In genomic region chr5:40615586-40616193, GRCh38 we compare ENCODE assay signal across 13 cellular contexts.
DNase-seq lines count a peak whose midpoint lies in the region; ATAC-seq and TF ChIP-seq lines count a peak whose summit lies in the region.
"Had no signal": no experiment of that assay in that cellular context is flagged by ENCODE, and none has a peak within 500 bp of the region (broad histone marks: within the 10 kb centered on the region; RNA-seq: fewer than 3 reads in every experiment).

No MANE protein-coding gene starts in this region.

- H3K36me3 Mint-ChIP-seq in activated T-cell treated with anti-CD3 and anti-CD28 coated beads, Interleukin-2, amount 50 U/mL, for 4 hours (ENCODE audit: insufficient read depth) = no peaks in the 10 kb centered on the region
- H3K36me3 Mint-ChIP-seq in stimulated activated memory B cell treated with anti-CD40 and anti-IgM and Interleukin-4, amounts not matched to agents 10 μg/mL and 1 μg/mL and 100 μg/mL, for 72 hours = no peaks in the 10 kb centered on the region
- H3K36me3 Mint-ChIP-seq in chondrocyte (ENCODE audit: low read depth) = no peaks in the 10 kb centered on the region

- peak overlapping the region; percentile 48 for H2AFZ ChIP-seq in OCI-LY7 (ENCODE audit: low read length)
- no peak overlapping the region for H2AFZ ChIP-seq in fibroblast of lung (ENCODE audit: low read length)

- no peak for DNase-seq in activated T-cell treated with anti-CD3 and anti-CD28 coated beads, Interleukin-2, amount 50 U/mL, for 4 hours
- no peak for DNase-seq in activated T-cell treated with anti-CD3 and anti-CD28 coated beads, Interleukin-2, amount 50 U/mL, for 48 hours
- DNase-seq in OCI-LY7 (ENCODE audit: low spot score) = no peak
- peak in 1 of 2 donors; percentile 42 for DNase-seq in fibroblast of lung (ENCODE audit: low read depth in 2 of 2)
- DNase-seq in chondrocyte (ENCODE audit: low spot score) = no peak
- DNase-seq in effector CD4-positive, alpha-beta T cell = no peak
- no peak for DNase-seq in SJCRH30
- DNase-seq: activated CD8-positive, alpha-beta memory T cell treated with anti-CD3 and anti-CD28 coated beads, Interleukin-2, amount 50 U/mL, for 4 hours; GOT3; immature natural killer cell; NCI-H2107 had no signal

- ATAC-seq in activated T-cell treated with anti-CD3 and anti-CD28 coated beads, Interleukin-2, amount 50 U/mL, for 4 hours = peak in 1 of 2 donors; percentile 28
- no peak for ATAC-seq in stimulated activated memory B cell treated with anti-CD40 and anti-IgM and Interleukin-4, amounts not matched to agents 10 μg/mL and 1 μg/mL and 100 μg/mL, for 72 hours

- H4K20me1 ChIP-seq in OCI-LY7 (ENCODE audit: insufficient read depth, low read length) (no peaks in the 10 kb centered on the region), fibroblast of lung (ENCODE audit: control insufficient read depth, extremely low read depth, insufficient read depth, low read length) (no peaks in the 10 kb centered on the region)

- H3K4me3 Mint-ChIP-seq in activated T-cell treated with anti-CD3 and anti-CD28 coated beads, Interleukin-2, amount 50 U/mL, for 4 hours = peak overlapping the region; percentile 6
- H3K4me3 Mint-ChIP-seq in stimulated activated memory B cell treated with anti-CD40 and anti-IgM and Interleukin-4, amounts not matched to agents 10 μg/mL and 1 μg/mL and 100 μg/mL, for 72 hours = no peak overlapping the region
- H3K4me3 Mint-ChIP-seq in chondrocyte (ENCODE audit: unreplicated experiment) = no peak overlapping the region

- H3K4me3 ChIP-seq in OCI-LY7 (ENCODE audit: low read depth, low read length, poor library complexity, severe bottlenecking) = no peak overlapping the region
- H3K4me3 ChIP-seq in fibroblast of lung (replicated peaks in 1 of 4; ENCODE audit: control extremely low read depth in 1 of 4, insufficient read depth in 1 of 4, low read depth in 3 of 4, low read length in 4 of 4) = no peak overlapping the region
- no peak overlapping the region for H3K4me3 ChIP-seq in SJCRH30
- H3K4me3 ChIP-seq: SK-N-MC had no signal

- no peak for TF ChIP-seq CTCF in OCI-LY7 (conservative IDR thresholded peaks at IDR 0.05; ENCODE audit: low read length)
- TF ChIP-seq CTCF in fibroblast of lung (conservative IDR thresholded peaks at IDR 0.05 in 1 of 2, IDR thresholded peaks at IDR 0.05 in 1 of 2; ENCODE audit: low read depth in 1 of 2, low read length in 2 of 2) = no peak
- no peak for TF ChIP-seq CTCF in chondrocyte (IDR thresholded peaks at IDR 0.05)

- peak overlapping the region; percentile 58 for H3K27ac Mint-ChIP-seq in stimulated activated memory B cell treated with anti-CD40 and anti-IgM and Interleukin-4, amounts not matched to agents 10 μg/mL and 1 μg/mL and 100 μg/mL, for 72 hours
- no peak overlapping the region for H3K27ac Mint-ChIP-seq in chondrocyte (ENCODE audit: unreplicated experiment)

- H3K4me1 ChIP-seq in OCI-LY7 (ENCODE audit: insufficient read depth, low read length, poor library complexity, severe bottlenecking) (no peaks in the 10 kb centered on the region), fibroblast of lung (ENCODE audit: control insufficient read depth, extremely low read depth, insufficient read depth, low read length) (no peaks in the 10 kb centered on the region), SJCRH30 (peaks cover 11% of the 10 kb centered on the region; the same call in 1 of the 2 replicates)

- CTCF ChIA-PET in OCI-LY7 (lab: Charles Lee; ENCODE audit: unreplicated experiment) = no interaction called here

- no peaks in the 10 kb centered on the region for H3K9me3 Mint-ChIP-seq in activated T-cell treated with anti-CD3 and anti-CD28 coated beads, Interleukin-2, amount 50 U/mL, for 4 hours
- H3K9me3 Mint-ChIP-seq in stimulated activated memory B cell treated with anti-CD40 and anti-IgM and Interleukin-4, amounts not matched to agents 10 μg/mL and 1 μg/mL and 100 μg/mL, for 72 hours = no peaks in the 10 kb centered on the region
- H3K9me3 Mint-ChIP-seq in chondrocyte (ENCODE audit: low read depth) = no peaks in the 10 kb centered on the region
- H3K9me3 Mint-ChIP-seq: immature natural killer cell had no signal

- H3K4me2 ChIP-seq in OCI-LY7 (ENCODE audit: low read length) = no peak overlapping the region
- H3K4me2 ChIP-seq in fibroblast of lung (ENCODE audit: extremely low read depth, insufficient read depth, low read length) = peak overlapping the region; percentile 55

- no peaks in the 10 kb centered on the region for H3K9me2 ChIP-seq in OCI-LY7 (ENCODE audit: insufficient read depth, low read length)

- H3K9ac ChIP-seq in fibroblast of lung (ENCODE audit: insufficient read depth, low read length) = no peak overlapping the region

- H3K79me2 ChIP-seq in OCI-LY7 (ENCODE audit: insufficient read depth, low read depth, low read length) (no peaks in the 10 kb centered on the region), fibroblast of lung (ENCODE audit: control insufficient read depth, insufficient read depth, low read length) (no peaks in the 10 kb centered on the region)

- no TSS peak for BruUV-seq in OCI-LY7 (replicated peaks; lab: Mats Ljungman, UMichigan)

- no peak overlapping the region for H3K27ac ChIP-seq in OCI-LY7 (ENCODE audit: low read depth, low read length, poor library complexity, severe bottlenecking)
- no peak overlapping the region for H3K27ac ChIP-seq in fibroblast of lung (ENCODE audit: insufficient read depth, low read length)
- no peak overlapping the region for H3K27ac ChIP-seq in SJCRH30
- H3K27ac ChIP-seq: SK-N-MC had no signal

- H3K9me3 ChIP-seq in OCI-LY7 (ENCODE audit: low read length) (no peaks in the 10 kb centered on the region), fibroblast of lung (ENCODE audit: control insufficient read depth, insufficient read depth, low read depth, low read length) (no peaks in the 10 kb centered on the region), SJCRH30 (replicated peaks) (0 out of 2 replicates have a peak, but pooled peaks cover 4% of the 10 kb centered on the region)

- H3K27me3 ChIP-seq in fibroblast of lung (ENCODE audit: control insufficient read depth, insufficient read depth, low read length) = no peaks in the 10 kb centered on the region
- no peaks in the 10 kb centered on the region for H3K27me3 ChIP-seq in SJCRH30

- H3K4me1 Mint-ChIP-seq in activated T-cell treated with anti-CD3 and anti-CD28 coated beads, Interleukin-2, amount 50 U/mL, for 4 hours (ENCODE audit: low read depth) = peaks cover 24% of the 10 kb centered on the region
- H3K4me1 Mint-ChIP-seq in stimulated activated memory B cell treated with anti-CD40 and anti-IgM and Interleukin-4, amounts not matched to agents 10 μg/mL and 1 μg/mL and 100 μg/mL, for 72 hours = peaks cover 17% of the 10 kb centered on the region
- peaks cover 8% of the 10 kb centered on the region for H3K4me1 Mint-ChIP-seq in chondrocyte (ENCODE audit: low read depth)

- no peaks in the 10 kb centered on the region for H3K27me3 Mint-ChIP-seq in activated T-cell treated with anti-CD3 and anti-CD28 coated beads, Interleukin-2, amount 50 U/mL, for 4 hours (ENCODE audit: low read depth)
- no peaks in the 10 kb centered on the region for H3K27me3 Mint-ChIP-seq in stimulated activated memory B cell treated with anti-CD40 and anti-IgM and Interleukin-4, amounts not matched to agents 10 μg/mL and 1 μg/mL and 100 μg/mL, for 72 hours
- no peaks in the 10 kb centered on the region for H3K27me3 Mint-ChIP-seq in chondrocyte (ENCODE audit: low read depth)

- H3K36me3 ChIP-seq in OCI-LY7 (ENCODE audit: insufficient read depth, low read length) = no peaks in the 10 kb centered on the region
- no peaks in the 10 kb centered on the region for H3K36me3 ChIP-seq in fibroblast of lung (ENCODE audit: control insufficient read depth, insufficient read depth, low read length)
- no peaks in the 10 kb centered on the region for H3K36me3 ChIP-seq in SJCRH30

- intact Hi-C loops in OCI-LY7 (cut with micrococcal nuclease; ENCODE audit: unreplicated experiment) = no loop called here

- POLR2A ChIA-PET in OCI-LY7 (lab: Charles Lee) = interaction anchor here (1.0 to 1.8 kb wide), 3 partner anchors 9 to 178 kb away, joined by 3 to 7 read pairs (median 4); no protein-coding TSS in a partner anchor
